In the genomic region with DNA sequence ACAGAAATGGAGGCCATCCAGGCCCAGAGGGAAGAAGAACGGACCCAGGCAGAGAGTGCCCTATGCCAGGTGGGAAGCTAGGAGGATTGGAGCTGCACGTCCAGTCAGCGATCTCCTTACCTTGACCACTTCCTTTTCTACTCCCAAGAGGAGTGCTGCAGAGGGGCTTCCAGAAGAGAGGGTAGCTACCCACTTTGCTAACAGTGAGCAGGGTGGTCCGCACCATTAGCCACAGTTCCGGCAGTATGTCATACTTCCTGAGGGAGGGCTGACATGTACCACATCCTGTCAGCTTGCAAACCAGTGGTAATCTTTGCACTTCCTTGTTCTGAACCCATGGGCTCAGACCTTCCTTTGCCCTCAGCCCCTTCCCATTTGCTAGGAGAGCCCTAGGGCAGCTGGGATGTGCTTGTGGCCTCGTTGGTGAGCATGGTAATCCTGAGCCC, we compare ENCODE assay signal across 7 cellular contexts. TPM values are rescaled to one million over a fixed set of nuclear protein-coding genes. Genes with fewer than 3 reads are reported as not detected.
A peak's percentile ranks its signal among the peaks of the same experiment; 100 is the strongest.
DNase-seq lines count a peak whose midpoint lies in the region; ATAC-seq and TF ChIP-seq lines count a peak whose summit lies in the region.

No MANE protein-coding gene starts in this region.

- no peak for TF ChIP-seq CTCF in gastroesophageal sphincter (IDR thresholded peaks at IDR 0.05)

- peaks cover 0 to 100% of the 10 kb centered on the region in 2 donors for H3K36me3 ChIP-seq in gastroesophageal sphincter

- CTCF ChIA-PET in activated CD4-positive, alpha-beta T cell treated with anti-CD3 and anti-CD28 coated beads, Interleukin-2, amount 10 ng/mL, durations not matched to agents 7 days and 5 days (lab: Charles Lee) = interaction anchor here (0.5 to 3.1 kb wide), 8 partner anchors 10 to 464 kb away, joined by 4 to 9 read pairs (median 5); a partner anchor contains a TSS

- no peak overlapping the region for H3K27ac ChIP-seq in gastroesophageal sphincter

- no peaks in the 10 kb centered on the region for H3K4me1 ChIP-seq in gastroesophageal sphincter

- no peaks in the 10 kb centered on the region for H3K9me3 ChIP-seq in gastroesophageal sphincter

- POLR2A ChIA-PET in activated CD4-positive, alpha-beta T cell treated with anti-CD3 and anti-CD28 coated beads, Interleukin-2, amount 10 ng/mL, durations not matched to agents 7 days and 5 days (lab: Charles Lee) = interaction anchor here (0.6 to 1.1 kb wide), 3 partner anchors 13 to 470 kb away, joined by 3 to 5 read pairs (median 4); a partner anchor contains a TSS

- peaks cover 43% of the 10 kb centered on the region for H3K4me1 Mint-ChIP-seq in activated CD4-positive, alpha-beta T cell treated with anti-CD3 and anti-CD28 coated beads, Interleukin-2, amount 10 ng/mL, durations not matched to agents 7 days and 5 days

- DNase-seq in activated CD4-positive, alpha-beta T cell treated with anti-CD3 and anti-CD28 coated beads, Interleukin-2, amount 10 ng/mL, durations not matched to agents 7 days and 5 days = peak; percentile 83
- peak; percentile 22 for DNase-seq in stimulated activated CD8-positive, alpha-beta memory T cell treated with anti-CD3 and anti-CD28 coated beads, Interleukin-12 subunit alpha, Interleukin-12 subunit beta, amount 100 ng/mL, for 24 hours (ENCODE audit: extremely low read depth)
- DNase-seq in NCI-H1417 (lab: John Stamatoyannopoulos, UW) (no peak), NCI-H345 treated with DMSO at 0.1 percent for 48 hours (lab: John Stamatoyannopoulos, UW; ENCODE audit: unreplicated experiment) (no peak)

- no peaks in the 10 kb centered on the region for H3K9me3 Mint-ChIP-seq in activated CD4-positive, alpha-beta T cell treated with anti-CD3 and anti-CD28 coated beads, Interleukin-2, amount 10 ng/mL, durations not matched to agents 7 days and 5 days

- TF ChIP-seq EP300 in gastroesophageal sphincter (IDR thresholded peaks at IDR 0.05) = no peak

- WGBS in gastroesophageal sphincter (ENCODE audit: low coverage in 1 of 2), 2 donors = 55 to 60% methylated on average over 1 to 4 of the region's 6 CpGs

- peak overlapping the region; percentile 100 for H3K4me3 Mint-ChIP-seq in activated CD4-positive, alpha-beta T cell treated with anti-CD3 and anti-CD28 coated beads, Interleukin-2, amount 10 ng/mL, durations not matched to agents 7 days and 5 days

- no peaks in the 10 kb centered on the region for H3K27me3 ChIP-seq in gastroesophageal sphincter

- H3K27ac Mint-ChIP-seq in activated CD4-positive, alpha-beta T cell treated with anti-CD3 and anti-CD28 coated beads, Interleukin-2, amount 10 ng/mL, durations not matched to agents 7 days and 5 days = peak overlapping the region; percentile 100

- H3K4me3 ChIP-seq in gastroesophageal sphincter = peak overlapping the region in 1 of 2 donors; percentile 40

- H3K36me3 Mint-ChIP-seq in activated CD4-positive, alpha-beta T cell treated with anti-CD3 and anti-CD28 coated beads, Interleukin-2, amount 10 ng/mL, durations not matched to agents 7 days and 5 days (ENCODE audit: low read depth) = peaks cover 62% of the 10 kb centered on the region

- H3K27me3 Mint-ChIP-seq in activated CD4-positive, alpha-beta T cell treated with anti-CD3 and anti-CD28 coated beads, Interleukin-2, amount 10 ng/mL, durations not matched to agents 7 days and 5 days = no peaks in the 10 kb centered on the region

- no peak for TF ChIP-seq POLR2A in gastroesophageal sphincter (IDR thresholded peaks at IDR 0.05)

- peak; percentile 98 for ATAC-seq in GM19395 (IDR thresholded peaks at IDR 0.05; ENCODE audit: unreplicated experiment)
- ATAC-seq in HG03439 (IDR thresholded peaks at IDR 0.05; ENCODE audit: unreplicated experiment) = peak; percentile 89
- ATAC-seq in gastroesophageal sphincter = peak; percentile 41

RNA-seq across cellular contexts. Expression of a gene that starts 35.4 kb away (rescaled TPM):
- total RNA-seq in activated CD4-positive, alpha-beta T cell treated with anti-CD3 and anti-CD28 coated beads, Interleukin-2, amount 10 ng/mL, durations not matched to agents 7 days and 5 days = 10 to 100 TPM; 56.8 to 75.4 TPM
- 10 to 100 TPM; 22.6 to 37.9 (median 30.9) TPM for total RNA-seq in gastroesophageal sphincter

RNA-seq across cellular contexts. Expression of a gene that starts 38.7 kb away (rescaled TPM):
- not detected for total RNA-seq in activated CD4-positive, alpha-beta T cell treated with anti-CD3 and anti-CD28 coated beads, Interleukin-2, amount 10 ng/mL, durations not matched to agents 7 days and 5 days
- total RNA-seq in gastroesophageal sphincter = not detected

RNA-seq across cellular contexts. Expression of a gene that starts 51.1 kb away (rescaled TPM):
- 100 to 1,000 TPM; 152 to 165 TPM for total RNA-seq in activated CD4-positive, alpha-beta T cell treated with anti-CD3 and anti-CD28 coated beads, Interleukin-2, amount 10 ng/mL, durations not matched to agents 7 days and 5 days
- 100 to 1,000 TPM; 129 to 200 (median 163) TPM for total RNA-seq in gastroesophageal sphincter

RNA-seq across cellular contexts. Expression of a gene that starts 52.7 kb away (rescaled TPM):
- total RNA-seq in activated CD4-positive, alpha-beta T cell treated with anti-CD3 and anti-CD28 coated beads, Interleukin-2, amount 10 ng/mL, durations not matched to agents 7 days and 5 days = not detected
- total RNA-seq in gastroesophageal sphincter = 1 to 10 TPM in 2 of 4 donors, under 1 TPM in 1, not detected in 1; 0.67 to 2.3 (median 1.1) TPM

Comparison
In these comparisons a context has a peak if more than half of its experiments do, and no peak if none do; other contexts are left out.
1. ATAC-seq: peak in every context shown above with its lines; median percentile 98 in GM19395; 89 in HG03439; 41 in gastroesophageal sphincter.
2. DNase-seq: peak in activated CD4-positive, alpha-beta T cell treated with anti-CD3 and anti-CD28 coated beads, Interleukin-2, amount 10 ng/mL, durations not matched to agents 7 days and 5 days (single experiment) and stimulated activated CD8-positive, alpha-beta memory T cell treated with anti-CD3 and anti-CD28 coated beads, Interleukin-12 subunit alpha, Interleukin-12 subunit beta, amount 100 ng/mL, for 24 hours (single experiment); none in NCI-H1417 (0 of 3) and NCI-H345 treated with DMSO at 0.1 percent for 48 hours (single experiment).